17 cellular contexts compared by ENCODE assay signal in the genomic region with DNA sequence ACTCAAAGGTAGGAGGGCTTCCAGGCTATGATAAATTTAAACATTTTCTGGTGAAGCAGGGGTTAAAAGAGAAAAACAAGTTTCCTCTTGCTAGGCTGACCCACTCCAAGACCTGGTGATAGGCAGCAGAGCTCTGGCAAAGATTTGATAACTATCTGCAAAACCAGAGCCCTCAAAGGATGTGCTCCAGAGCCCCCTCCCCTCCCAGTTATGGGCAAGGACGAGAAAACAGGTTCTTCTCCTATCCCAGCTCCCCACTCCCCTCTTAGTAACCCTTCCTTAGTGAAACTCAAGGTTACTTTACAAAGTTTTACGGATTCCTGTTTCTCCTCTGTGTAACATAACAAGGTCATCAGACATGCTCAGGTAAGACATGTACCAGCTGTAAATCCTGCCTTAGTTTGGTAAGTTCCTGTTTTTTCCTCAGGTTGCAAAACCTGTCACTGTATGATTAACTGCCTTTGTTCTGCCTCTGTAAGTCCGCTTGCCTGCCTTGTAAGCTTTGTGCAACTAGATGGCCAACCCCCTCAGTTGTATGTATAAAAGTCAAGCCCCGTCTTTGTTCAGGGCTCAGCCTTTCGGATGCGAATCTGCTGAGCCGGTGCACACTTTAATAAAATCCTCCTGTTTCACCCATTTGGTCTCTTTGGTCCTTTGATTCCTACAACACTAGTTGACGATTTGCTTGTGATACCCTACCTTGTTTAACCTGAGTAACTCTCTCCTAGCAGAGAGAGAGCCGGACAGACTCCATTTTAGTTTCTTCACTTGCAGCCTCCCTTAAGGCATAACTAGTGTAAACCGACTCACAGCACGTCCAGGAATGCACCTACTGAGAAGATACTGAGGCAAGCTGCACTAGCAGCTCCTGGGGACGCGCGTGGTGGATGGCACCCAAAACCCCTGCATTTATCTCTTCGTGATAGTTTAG. TPM values are rescaled to one million over a fixed set of nuclear protein-coding genes. Genes with fewer than 3 reads are reported as not detected.
DNase-seq lines count a peak whose midpoint lies in the region; ATAC-seq, FAIRE-seq and TF ChIP-seq lines count a peak whose summit lies in the region.
"Had no signal": no experiment of that assay in that cellular context is flagged by ENCODE, and none has a peak within 500 bp of the region (broad histone marks: within the 10 kb centered on the region; RNA-seq: fewer than 3 reads in every experiment).

No MANE protein-coding gene starts in this region.

- H3K4me3 Mint-ChIP-seq in stimulated activated naive CD8-positive, alpha-beta T cell treated with anti-CD3 and anti-CD28 coated beads, Interleukin-15, Interleukin-2, amounts not matched to agents 100 ng/mL and 50 ng/mL, for 24 hours = no peak overlapping the region
- no peak overlapping the region for H3K4me3 Mint-ChIP-seq in activated T-cell treated with anti-CD3 and anti-CD28 coated beads, Interleukin-2, amount 50 U/mL, for 72 hours
- H3K4me3 Mint-ChIP-seq: activated T-cell treated with anti-CD3 and anti-CD28 coated beads, Interleukin-2, amount 50 U/mL, for 24 hours had no signal

- WGBS in urinary bladder = 51% methylated on average over 15 of the region's 15 CpGs

- FAIRE-seq in H54 (lab: Jason Lieb, UNC) = no peak
- FAIRE-seq: astrocyte had no signal

- DNase-seq in stimulated activated naive CD8-positive, alpha-beta T cell treated with anti-CD3 and anti-CD28 coated beads, Interleukin-15, Interleukin-2, amounts not matched to agents 100 U/mL and 50 U/mL, for 24 hours = no peak
- peak; percentile 37 for DNase-seq in OCI-M1 (lab: John Stamatoyannopoulos, UW)
- peak; percentile 72 for DNase-seq in islet precursor cell
- no peak for DNase-seq in activated T-cell treated with anti-CD3 and anti-CD28 coated beads, Interleukin-2, amount 50 U/mL, for 72 hours
- DNase-seq in activated CD4-positive, alpha-beta T cell treated with anti-CD3 and anti-CD28 coated beads, Interleukin-2, amount 50 U/mL, for 4 hours = no peak
- no peak for DNase-seq in H54 (ENCODE audit: insufficient read length, low spot score)
- DNase-seq: activated T-cell treated with anti-CD3 and anti-CD28 coated beads, Interleukin-2, amount 50 U/mL, for 24 hours; DMS79; effector CD8-positive, alpha-beta T cell; lower lobe of right lung; NCI-H524; stimulated activated CD4-positive, alpha-beta T cell treated with anti-CD3 and anti-CD28 coated beads, Interleukin-1b, Interleukin-23, amount 100 ng/mL, for 48 hours had no signal

- H3K27ac ChIP-seq in urinary bladder (ENCODE audit: low read depth) = peak overlapping the region; percentile 34
- H3K27ac ChIP-seq: lower lobe of right lung, SK-N-MC had no signal

- ATAC-seq in stimulated activated naive CD8-positive, alpha-beta T cell treated with anti-CD3 and anti-CD28 coated beads, Interleukin-15, Interleukin-2, amounts not matched to agents 100 U/mL and 50 U/mL, for 24 hours = no peak
- no peak for ATAC-seq in activated T-cell treated with anti-CD3 and anti-CD28 coated beads, Interleukin-2, amount 50 U/mL, for 72 hours (replicated peaks in 1 of 2)
- ATAC-seq: lower lobe of right lung had no signal

- H3K4me1 ChIP-seq in urinary bladder (ENCODE audit: insufficient read depth) = no peaks in the 10 kb centered on the region
- H3K4me1 ChIP-seq: lower lobe of right lung had no signal

- H3K36me3 ChIP-seq in urinary bladder (ENCODE audit: insufficient read depth) = no peaks in the 10 kb centered on the region
- H3K36me3 ChIP-seq: lower lobe of right lung had no signal

- no peak for TF ChIP-seq POLR2A in H54 (IDR thresholded peaks at IDR 0.05; ENCODE audit: low read depth, low read length)

- H3K27me3 Mint-ChIP-seq in stimulated activated naive CD8-positive, alpha-beta T cell treated with anti-CD3 and anti-CD28 coated beads, Interleukin-15, Interleukin-2, amounts not matched to agents 100 ng/mL and 50 ng/mL, for 24 hours = no peaks in the 10 kb centered on the region
- peaks cover 18% of the 10 kb centered on the region for H3K27me3 Mint-ChIP-seq in activated T-cell treated with anti-CD3 and anti-CD28 coated beads, Interleukin-2, amount 50 U/mL, for 72 hours (ENCODE audit: low read depth)
- H3K27me3 Mint-ChIP-seq: activated T-cell treated with anti-CD3 and anti-CD28 coated beads, Interleukin-2, amount 50 U/mL, for 24 hours had no signal

- no peaks in the 10 kb centered on the region for H3K9me3 Mint-ChIP-seq in stimulated activated naive CD8-positive, alpha-beta T cell treated with anti-CD3 and anti-CD28 coated beads, Interleukin-15, Interleukin-2, amounts not matched to agents 100 ng/mL and 50 ng/mL, for 24 hours
- no peaks in the 10 kb centered on the region for H3K9me3 Mint-ChIP-seq in activated T-cell treated with anti-CD3 and anti-CD28 coated beads, Interleukin-2, amount 50 U/mL, for 72 hours
- H3K9me3 Mint-ChIP-seq: activated T-cell treated with anti-CD3 and anti-CD28 coated beads, Interleukin-2, amount 50 U/mL, for 24 hours had no signal

- H3K4me1 Mint-ChIP-seq in stimulated activated naive CD8-positive, alpha-beta T cell treated with anti-CD3 and anti-CD28 coated beads, Interleukin-15, Interleukin-2, amounts not matched to agents 100 ng/mL and 50 ng/mL, for 24 hours (ENCODE audit: low read depth) = peaks cover 44% of the 10 kb centered on the region
- H3K4me1 Mint-ChIP-seq in activated T-cell treated with anti-CD3 and anti-CD28 coated beads, Interleukin-2, amount 50 U/mL, for 72 hours (ENCODE audit: low read depth) = peaks cover 43% of the 10 kb centered on the region

- no peaks in the 10 kb centered on the region for H3K36me3 Mint-ChIP-seq in stimulated activated naive CD8-positive, alpha-beta T cell treated with anti-CD3 and anti-CD28 coated beads, Interleukin-15, Interleukin-2, amounts not matched to agents 100 ng/mL and 50 ng/mL, for 24 hours (ENCODE audit: low read depth)
- no peaks in the 10 kb centered on the region for H3K36me3 Mint-ChIP-seq in activated T-cell treated with anti-CD3 and anti-CD28 coated beads, Interleukin-2, amount 50 U/mL, for 72 hours (ENCODE audit: insufficient read depth in 2 of 2)

- H3K4me3 ChIP-seq in urinary bladder (ENCODE audit: low read depth, low read length) = no peak overlapping the region
- H3K4me3 ChIP-seq: lower lobe of right lung, SK-N-MC had no signal

- peak overlapping the region; percentile 21 for H3K27ac Mint-ChIP-seq in stimulated activated naive CD8-positive, alpha-beta T cell treated with anti-CD3 and anti-CD28 coated beads, Interleukin-15, Interleukin-2, amounts not matched to agents 100 ng/mL and 50 ng/mL, for 24 hours
- H3K27ac Mint-ChIP-seq in activated T-cell treated with anti-CD3 and anti-CD28 coated beads, Interleukin-2, amount 50 U/mL, for 72 hours = no peak overlapping the region
- H3K27ac Mint-ChIP-seq: activated T-cell treated with anti-CD3 and anti-CD28 coated beads, Interleukin-2, amount 50 U/mL, for 24 hours had no signal

RNA-seq across cellular contexts. Expression of gene APOBEC3H, which starts 13.9 kb away (rescaled TPM):
- not detected for total RNA-seq in urinary bladder
- 0.24 TPM for polyA plus RNA-seq in urinary bladder
- total RNA-seq in activated T-cell treated with anti-CD3 and anti-CD28 coated beads, Interleukin-2, amount 50 U/mL, for 72 hours = 10 to 100 TPM; 21.9 to 24.4 TPM
- total RNA-seq: glomerular endothelial cell had no signal

RNA-seq across cellular contexts. Expression of gene APOBEC3G, which starts 33.8 kb away (rescaled TPM):
- 10.1 TPM for total RNA-seq in urinary bladder
- 12.7 TPM for polyA plus RNA-seq in urinary bladder
- total RNA-seq in activated T-cell treated with anti-CD3 and anti-CD28 coated beads, Interleukin-2, amount 50 U/mL, for 72 hours = 100 to 1,000 TPM in 1 of 2 donors, 10 to 100 TPM in 1; 77.8 to 115 TPM

RNA-seq across cellular contexts. Expression of gene CBX7, which starts 41.6 kb away (rescaled TPM):
- total RNA-seq in urinary bladder = 11.6 TPM
- 154 TPM for polyA plus RNA-seq in urinary bladder
- 10 to 100 TPM; 41.5 to 61.0 TPM for total RNA-seq in activated T-cell treated with anti-CD3 and anti-CD28 coated beads, Interleukin-2, amount 50 U/mL, for 72 hours

Comparison
In these comparisons a context has a peak if more than half of its experiments do, and no peak if none do; other contexts are left out.
1. DNase-seq: peak in OCI-M1 (single experiment) and islet precursor cell (single experiment); none in stimulated activated naive CD8-positive, alpha-beta T cell treated with anti-CD3 and anti-CD28 coated beads, Interleukin-15, Interleukin-2, amounts not matched to agents 100 U/mL and 50 U/mL, for 24 hours (single experiment), activated T-cell treated with anti-CD3 and anti-CD28 coated beads, Interleukin-2, amount 50 U/mL, for 72 hours (0 of 2), activated CD4-positive, alpha-beta T cell treated with anti-CD3 and anti-CD28 coated beads, Interleukin-2, amount 50 U/mL, for 4 hours (0 of 2) and H54 (single experiment).
2. RNA of gene APOBEC3H, which starts 13.9 kb away (total RNA-seq): 21.9 to 24.4 TPM in activated T-cell treated with anti-CD3 and anti-CD28 coated beads, Interleukin-2, amount 50 U/mL, for 72 hours; not detected in urinary bladder (single experiment); every median in the first group is over 10 times any median in the second.